Comparison of ENCODE assay signal across 26 cellular contexts in genomic region chr11:84865257-84865656, GRCh38.
DNase-seq lines count a peak whose midpoint lies in the region; ATAC-seq and TF ChIP-seq lines count a peak whose summit lies in the region.
"Had no signal": no experiment of that assay in that cellular context is flagged by ENCODE, and none has a peak within 500 bp of the region (broad histone marks: within the 10 kb centered on the region; RNA-seq: fewer than 3 reads in every experiment).

No MANE protein-coding gene starts in this region.

- CTCF ChIA-PET in CD4-positive, alpha-beta T cell (lab: Charles Lee): no interaction called here

- peak overlapping the region; percentile 66; the same call in 1 of the 2 replicates for H3K27ac ChIP-seq in VCaP
- H3K27ac ChIP-seq in CD4-positive, alpha-beta T cell (ENCODE audit: low read depth, low read length): no peak overlapping the region
- H3K27ac ChIP-seq: adrenal gland, left ventricle myocardium inferior, SJCRH30, tibial nerve had no signal

- ATAC-seq in CD4-positive, alpha-beta T cell (ENCODE audit: poor library complexity): no peak
- ATAC-seq: activated CD4-positive, CD25-positive, alpha-beta regulatory T cell treated with anti-CD3 and anti-CD28 coated beads, Interleukin-2, amount 50 U/mL, for 24 hours; esophagus mucosa; GM12878; natural killer cell; Panc1 had no signal

- POLR2A ChIA-PET in CD4-positive, alpha-beta T cell (lab: Charles Lee): no interaction called here

- H3K9me3 Mint-ChIP-seq in CD4-positive, alpha-beta T cell: peaks cover 29% of the 10 kb centered on the region

- no peaks in the 10 kb centered on the region for H3K36me3 Mint-ChIP-seq in CD4-positive, alpha-beta T cell (ENCODE audit: low read depth)
- H3K36me3 Mint-ChIP-seq: activated CD4-positive, alpha-beta memory T cell treated with anti-CD3 and anti-CD28 coated beads for 36 hours; immature natural killer cell; natural killer cell had no signal

- DNase-seq in AG08396 (ENCODE audit: low spot score) (peak; percentile 7), HCEC 1CT (peak; percentile 45), kidney tubule cell (ENCODE audit: low spot score) (peak; percentile 53), midbrain (lab: John Stamatoyannopoulos, UW) (no peak), cerebellar cortex (ENCODE audit: low spot score) (no peak)
- DNase-seq in CD4-positive, alpha-beta T cell: no peak
- DNase-seq: activated CD4-positive, alpha-beta memory T cell treated with anti-CD3 and anti-CD28 coated beads for 36 hours; activated CD8-positive, alpha-beta memory T cell treated with anti-CD3 and anti-CD28 coated beads, Interleukin-2, amount 50 U/mL, for 4 hours; activated naive CD4-positive, alpha-beta T cell treated with anti-CD3 and anti-CD28 coated beads for 36 hours; adrenal gland; C1 segment of cervical spinal cord; Calu3; immature natural killer cell; left ventricle myocardium inferior; natural killer cell; NCI-H1694; NCI-H2171; NCI-H510A had no signal

- no peak for TF ChIP-seq CTCF in VCaP (conservative IDR thresholded peaks at IDR 0.05)
- no peak for TF ChIP-seq CTCF in CD4-positive, alpha-beta T cell (IDR thresholded peaks at IDR 0.05)

- H3K4me1 Mint-ChIP-seq in CD4-positive, alpha-beta T cell (ENCODE audit: low read depth): no peaks in the 10 kb centered on the region
- H3K4me1 Mint-ChIP-seq: immature natural killer cell, natural killer cell had no signal

- no peak overlapping the region for H3K4me3 Mint-ChIP-seq in CD4-positive, alpha-beta T cell
- H3K4me3 Mint-ChIP-seq: activated CD4-positive, alpha-beta memory T cell treated with anti-CD3 and anti-CD28 coated beads for 36 hours; activated naive CD4-positive, alpha-beta T cell treated with anti-CD3 and anti-CD28 coated beads for 36 hours; activated T-helper 1 cell treated with anti-CD3 and anti-CD28 coated beads, Interleukin-12 subunit alpha, Interleukin-12 subunit beta, Interleukin-2, Interleukin-4 antibody, amounts not matched to agents 30 ng/mL and 10 ng/mL and 1 ng/mL, durations not matched to agents 14 hours and 24 hours and 36 hours; immature natural killer cell; natural killer cell had no signal

- H3K9me3 ChIP-seq in CD4-positive, alpha-beta T cell (ENCODE audit: control insufficient read depth, low read length): no peaks in the 10 kb centered on the region
- H3K9me3 ChIP-seq: adrenal gland, left ventricle myocardium inferior, SJCRH30, tibial nerve had no signal

- intact Hi-C loops in CD4-positive, alpha-beta T cell (cut with DNase I, micrococcal nuclease): no loop called here

- H3K27me3 ChIP-seq in CD4-positive, alpha-beta T cell (ENCODE audit: control insufficient read depth, insufficient read depth, low read length): no peaks in the 10 kb centered on the region
- H3K27me3 ChIP-seq: adrenal gland, SJCRH30, tibial nerve had no signal

- H3K27me3 Mint-ChIP-seq in CD4-positive, alpha-beta T cell: no peaks in the 10 kb centered on the region
- H3K27me3 Mint-ChIP-seq: activated CD4-positive, alpha-beta memory T cell treated with anti-CD3 and anti-CD28 coated beads for 36 hours had no signal

- no peak overlapping the region for H3K27ac Mint-ChIP-seq in CD4-positive, alpha-beta T cell
- H3K27ac Mint-ChIP-seq: activated CD4-positive, alpha-beta memory T cell treated with anti-CD3 and anti-CD28 coated beads for 36 hours; activated naive CD4-positive, alpha-beta T cell treated with anti-CD3 and anti-CD28 coated beads for 36 hours; activated T-helper 1 cell treated with anti-CD3 and anti-CD28 coated beads, Interleukin-12 subunit alpha, Interleukin-12 subunit beta, Interleukin-2, Interleukin-4 antibody, amounts not matched to agents 30 ng/mL and 10 ng/mL and 1 ng/mL, durations not matched to agents 14 hours and 24 hours and 36 hours; immature natural killer cell; natural killer cell had no signal

Comparison
In these comparisons a context has a peak if more than half of its experiments do, and no peak if none do; other contexts are left out.
1. DNase-seq: peak in AG08396 (single experiment), HCEC 1CT (single experiment) and kidney tubule cell (single experiment); none in CD4-positive, alpha-beta T cell (0 of 10), midbrain (single experiment) and cerebellar cortex (single experiment).